1 cellular context compared by ENCODE assay signal in genomic region chr1:221174598-221174997, GRCh38.
TF ChIP-seq lines count a peak whose summit lies in the region.

No MANE protein-coding gene starts in this region.

TF ChIP-seq in GM23338, 12 proteins besides CTCF, POLR2A, EP300 and RAD21 (continued from another document):
- TF ChIP-seq REST (IDR thresholded peaks at IDR 0.05; ENCODE audit: unreplicated experiment) (no peak), CREB1 (CRISPR knock-in tag; IDR thresholded peaks at IDR 0.05; ENCODE audit: low read depth) (no peak), STAT1 (IDR thresholded peaks at IDR 0.05; ENCODE audit: unreplicated experiment) (no peak), ZNF114 (CRISPR knock-in tag; IDR thresholded peaks at IDR 0.05) (no peak), NANOG (IDR thresholded peaks at IDR 0.05; ENCODE audit: borderline replicate concordance) (no peak), ZNF331 (CRISPR knock-in tag; IDR thresholded peaks at IDR 0.05; ENCODE audit: low read depth) (no peak), ETS1 (IDR thresholded peaks at IDR 0.05) (no peak), EZH2phosphoT487 (IDR thresholded peaks at IDR 0.05; ENCODE audit: unreplicated experiment) (no peak), EZH2 (IDR thresholded peaks at IDR 0.05; ENCODE audit: low read depth, unreplicated experiment) (no peak), POLR2AphosphoS5 (IDR thresholded peaks at IDR 0.05; ENCODE audit: low read depth) (no peak), JUNB (IDR thresholded peaks at IDR 0.05; ENCODE audit: unreplicated experiment) (no peak)
